In genomic region chr6:135161411-135161810, GRCh38 we compare ENCODE assay signal across 20 cellular contexts. TPM values are rescaled to one million over a fixed set of nuclear protein-coding genes. Genes with fewer than 3 reads are reported as not detected.
A peak's percentile ranks its signal among the peaks of the same experiment; 100 is the strongest.
DNase-seq lines count a peak whose midpoint lies in the region; ATAC-seq, FAIRE-seq and TF ChIP-seq lines count a peak whose summit lies in the region.
"Had no signal": no experiment of that assay in that cellular context is flagged by ENCODE, and none has a peak within 500 bp of the region (broad histone marks: within the 10 kb centered on the region; RNA-seq: fewer than 3 reads in every experiment).

No MANE protein-coding gene starts in this region.

- H3K79me2 ChIP-seq in Loucy (ENCODE audit: insufficient read depth, low read length) (no peaks in the 10 kb centered on the region), GM12878 (ENCODE audit: control insufficient read depth, insufficient read depth, low read length) (no peaks in the 10 kb centered on the region)

- H4K20me1 ChIP-seq in Loucy (ENCODE audit: insufficient read depth, low read length, poor library complexity, severe bottlenecking) (no peaks in the 10 kb centered on the region), GM12878 (ENCODE audit: control insufficient read depth, insufficient read depth) (no peaks in the 10 kb centered on the region)

- no peak for ATAC-seq in GM12878
- ATAC-seq in GM18907 (IDR thresholded peaks at IDR 0.05; ENCODE audit: unreplicated experiment) = no peak
- no peak for ATAC-seq in GM19351 (IDR thresholded peaks at IDR 0.05; ENCODE audit: unreplicated experiment)

- peak overlapping the region; percentile 40 for H3K4me2 ChIP-seq in Loucy (ENCODE audit: low read depth, low read length, poor library complexity, severe bottlenecking)
- H3K4me2 ChIP-seq in GM12878 (ENCODE audit: control insufficient read depth, insufficient read depth) = no peak overlapping the region; the same call in 1 of the 2 replicates

- no peaks in the 10 kb centered on the region for H3K9me2 ChIP-seq in Loucy (replicated peaks; ENCODE audit: low read depth, low read length)

- TF ChIP-seq POLR2A in GM12878 (IDR thresholded peaks at IDR 0.05; ENCODE audit: low read depth, low read length) = no peak
- TF ChIP-seq POLR2A in adrenal gland (IDR thresholded peaks at IDR 0.05) = no peak

- intact Hi-C loops in activated naive CD4-positive, alpha-beta T cell treated with anti-CD3 and anti-CD28 coated beads for 36 hours (cut with micrococcal nuclease) = loop anchor here (5.0 kb wide), 2 partner anchors 336 to 914 kb away; partner anchors contain the start of gene AHI1
- intact Hi-C loops in GM12878 (cut with micrococcal nuclease; ENCODE audit: unreplicated experiment) (no loop called here), adrenal gland (cut with DNase I) (no loop called here)

- BruUV-seq in GM12878 (replicated peaks; lab: Mats Ljungman, UMichigan) = no TSS peak

- SMC1A ChIA-PET in GM12878 (lab: Charles Lee; ENCODE audit: uncharacterized antibody, unreplicated experiment) = interaction anchor here (0.9 to 3.2 kb wide), 5 partner anchors 13 to 160 kb away, joined by 3 to 27 read pairs (median 4); no protein-coding TSS in a partner anchor

- TF ChIP-seq CTCF in Loucy (conservative IDR thresholded peaks at IDR 0.05; ENCODE audit: low read length) (no peak), GM12878 (IDR thresholded peaks at IDR 0.05 in 2 of 3, conservative IDR thresholded peaks at IDR 0.05 in 1 of 3; ENCODE audit: control insufficient read depth in 2 of 3, extremely low read depth in 1 of 3, insufficient read depth in 1 of 3, low read depth in 3 of 3, low read length in 3 of 3) (no peak), adrenal gland (IDR thresholded peaks at IDR 0.05) (no peak)

- CTCF ChIA-PET in activated naive CD4-positive, alpha-beta T cell treated with anti-CD3 and anti-CD28 coated beads for 36 hours (lab: Charles Lee) = interaction anchor here (2.5 kb wide), 1 partner anchor 14 kb away, joined by 13 read pairs; no protein-coding TSS in a partner anchor
- CTCF ChIA-PET in activated CD4-positive, alpha-beta memory T cell treated with anti-CD3 and anti-CD28 coated beads, Interleukin-2, amount 10 ng/mL, durations not matched to agents 7 days and 5 days (lab: Charles Lee) = interaction anchor here (1.6 to 3.4 kb wide), 3 partner anchors 10 to 106 kb away, joined by 6 to 18 read pairs (median 8); partner anchors contain the start of gene HBS1L
- CTCF ChIA-PET in GM12878 (lab: Yijun Ruan, JAX) = interaction anchor here (1.1 to 7.2 kb wide), 3 partner anchors 20 to 161 kb away, joined by 3 to 128 read pairs (median 4); partner anchors contain the start of gene MYB

- peak overlapping the region; percentile 20; the same call in 1 of the 2 replicates for H2AFZ ChIP-seq in Loucy (ENCODE audit: low read length)
- peak overlapping the region; percentile 22; the same call in 1 of the 2 replicates for H2AFZ ChIP-seq in GM12878 (ENCODE audit: control insufficient read depth, low read depth, low read length)

- peak overlapping the region; percentile 67 for H3K27ac Mint-ChIP-seq in activated naive CD4-positive, alpha-beta T cell treated with anti-CD3 and anti-CD28 coated beads for 36 hours
- H3K27ac Mint-ChIP-seq in activated CD4-positive, alpha-beta memory T cell treated with anti-CD3 and anti-CD28 coated beads, Interleukin-2, amount 10 ng/mL, durations not matched to agents 7 days and 5 days = peak overlapping the region; percentile 90

- H3K9me3 ChIP-seq in Loucy (ENCODE audit: insufficient read depth, low read depth, low read length) (no peaks in the 10 kb centered on the region), GM12878 (replicated peaks; ENCODE audit: control insufficient read depth, insufficient read depth, low read length) (no peaks in the 10 kb centered on the region), adrenal gland (replicated peaks in 1 of 3) (no peaks in the 10 kb centered on the region)
- H3K9me3 ChIP-seq: BE2C had no signal

- no peaks in the 10 kb centered on the region for H3K27me3 Mint-ChIP-seq in activated naive CD4-positive, alpha-beta T cell treated with anti-CD3 and anti-CD28 coated beads for 36 hours (ENCODE audit: low read depth)
- H3K27me3 Mint-ChIP-seq in activated CD4-positive, alpha-beta memory T cell treated with anti-CD3 and anti-CD28 coated beads, Interleukin-2, amount 10 ng/mL, durations not matched to agents 7 days and 5 days = no peaks in the 10 kb centered on the region

- no peaks in the 10 kb centered on the region for H3K36me3 Mint-ChIP-seq in activated naive CD4-positive, alpha-beta T cell treated with anti-CD3 and anti-CD28 coated beads for 36 hours (ENCODE audit: low read depth)
- peaks cover 2% of the 10 kb centered on the region for H3K36me3 Mint-ChIP-seq in activated CD4-positive, alpha-beta memory T cell treated with anti-CD3 and anti-CD28 coated beads, Interleukin-2, amount 10 ng/mL, durations not matched to agents 7 days and 5 days (ENCODE audit: low read depth)
- H3K36me3 Mint-ChIP-seq: CD4-positive, alpha-beta memory T cell had no signal

- no peak for TF ChIP-seq RAD21 in GM12878 (IDR thresholded peaks at IDR 0.05; ENCODE audit: insufficient read depth, low read depth, low read length)

- no peak for FAIRE-seq in GM12878 (lab: Jason Lieb, UNC)
- FAIRE-seq: D721Med, RCC 7860 had no signal

- POLR2A ChIA-PET in activated CD4-positive, alpha-beta memory T cell treated with anti-CD3 and anti-CD28 coated beads, Interleukin-2, amount 10 ng/mL, durations not matched to agents 7 days and 5 days (lab: Charles Lee) = interaction anchor here (2.4 kb wide), 1 partner anchor 107 kb away, joined by 8 read pairs; the partner anchor contains the start of gene HBS1L
- POLR2A ChIA-PET in GM12878 (lab: Charles Lee) = interaction anchor here (4.5 to 5.4 kb wide), 2 partner anchors 14 to 17 kb away, joined by 24 to 52 read pairs; partner anchors contain the start of gene MYB

- H3K4me1 Mint-ChIP-seq in activated naive CD4-positive, alpha-beta T cell treated with anti-CD3 and anti-CD28 coated beads for 36 hours (ENCODE audit: low read depth) = peaks cover 58% of the 10 kb centered on the region
- H3K4me1 Mint-ChIP-seq in activated CD4-positive, alpha-beta memory T cell treated with anti-CD3 and anti-CD28 coated beads, Interleukin-2, amount 10 ng/mL, durations not matched to agents 7 days and 5 days = peaks cover 58% of the 10 kb centered on the region

- no peak overlapping the region for H3K9ac ChIP-seq in Loucy (ENCODE audit: low read depth, low read length, poor library complexity, severe bottlenecking)
- no peak overlapping the region for H3K9ac ChIP-seq in GM12878 (ENCODE audit: control insufficient read depth, insufficient read depth, low read length)

- no peak for DNase-seq in activated naive CD4-positive, alpha-beta T cell treated with anti-CD3 and anti-CD28 coated beads for 36 hours
- DNase-seq in activated naive CD4-positive, alpha-beta T cell treated with Interleukin-2 at 50 U/mL for 16 hours = no peak
- DNase-seq in activated CD4-positive, alpha-beta memory T cell treated with anti-CD3 and anti-CD28 coated beads, Interleukin-2, amount 10 ng/mL, durations not matched to agents 7 days and 5 days = no peak
- no peak for DNase-seq in GM12878 (ENCODE audit: low read depth, low spot score)
- no peak for DNase-seq in adrenal gland
- DNase-seq: BE2C; CD4-positive, alpha-beta memory T cell; GF-D8; H7; Kasumi-1; NCI-H2029; NCI-H2171 treated with DMSO at 0.1 percent for 48 hours; NCI-H510A; NCI-H82; SHP77 had no signal

- RAD21 ChIA-PET in GM12878 (lab: Charles Lee; ENCODE audit: unreplicated experiment) = interaction anchor here (2.7 to 5.0 kb wide), 2 partner anchors 17 to 20 kb away, joined by 14 to 98 read pairs; partner anchors contain the start of gene MYB

- H3K4me3 Mint-ChIP-seq in activated naive CD4-positive, alpha-beta T cell treated with anti-CD3 and anti-CD28 coated beads for 36 hours = no peak overlapping the region
- H3K4me3 Mint-ChIP-seq in activated CD4-positive, alpha-beta memory T cell treated with anti-CD3 and anti-CD28 coated beads, Interleukin-2, amount 10 ng/mL, durations not matched to agents 7 days and 5 days = no peak overlapping the region
- H3K4me3 Mint-ChIP-seq: CD4-positive, alpha-beta memory T cell had no signal

- H3K4me1 ChIP-seq in Loucy (ENCODE audit: insufficient read depth, low read length, poor library complexity, severe bottlenecking) (peaks cover 41% of the 10 kb centered on the region), GM12878 (ENCODE audit: control insufficient read depth, insufficient read depth, low read length) (peaks cover 28% of the 10 kb centered on the region), adrenal gland (replicated peaks in 1 of 2) (no peaks in the 10 kb centered on the region)
- H3K4me1 ChIP-seq: BE2C had no signal

- H3K36me3 ChIP-seq in Loucy (ENCODE audit: insufficient read depth, low read length) (no peaks in the 10 kb centered on the region), GM12878 (ENCODE audit: control insufficient read depth in 2 of 2, insufficient read depth in 2 of 2, low read length in 1 of 2) (no peaks in the 10 kb centered on the region), adrenal gland (replicated peaks in 1 of 2) (no peaks in the 10 kb centered on the region)
- H3K36me3 ChIP-seq: BE2C had no signal

- 98% methylated on average over 2 of the region's 2 CpGs for WGBS in GM12878 (ENCODE audit: insufficient coverage, insufficient replicate concordance, low lambda C conversion rate, missing lambda C conversion rate)
- WGBS in adrenal gland, 4 donors = 71 to 86% (median 79%) methylated on average over 2 of the region's 2 CpGs

- H3K27ac ChIP-seq in GM12878 (ENCODE audit: control insufficient read depth, insufficient read depth) (peak overlapping the region; percentile 75), adrenal gland (no peak overlapping the region)

- H3F3A ChIP-seq in Loucy (ENCODE audit: low read depth) = no peaks in the 10 kb centered on the region

- in situ Hi-C loops in GM12878 (cut with MboI) = no loop called here

- H3K4me3 ChIP-seq in Loucy (ENCODE audit: low read length, poor library complexity, severe bottlenecking) (no peak overlapping the region), GM12878 (no peak overlapping the region), adrenal gland (no peak overlapping the region)

- H3K27me3 ChIP-seq in Loucy (ENCODE audit: insufficient read depth, low read length, poor library complexity, severe bottlenecking) (no peaks in the 10 kb centered on the region), GM12878 (replicated peaks in 1 of 2; ENCODE audit: control insufficient read depth in 2 of 2, insufficient read depth in 2 of 2, low read length in 1 of 2) (no peaks in the 10 kb centered on the region), adrenal gland (no peaks in the 10 kb centered on the region)
- H3K27me3 ChIP-seq: BE2C had no signal

- no peaks in the 10 kb centered on the region for H3K9me3 Mint-ChIP-seq in activated naive CD4-positive, alpha-beta T cell treated with anti-CD3 and anti-CD28 coated beads for 36 hours
- no peaks in the 10 kb centered on the region for H3K9me3 Mint-ChIP-seq in activated CD4-positive, alpha-beta memory T cell treated with anti-CD3 and anti-CD28 coated beads, Interleukin-2, amount 10 ng/mL, durations not matched to agents 7 days and 5 days
- H3K9me3 Mint-ChIP-seq: CD4-positive, alpha-beta memory T cell had no signal

- TF ChIP-seq EP300 in GM12878 (IDR thresholded peaks at IDR 0.05; ENCODE audit: borderline replicate concordance in 1 of 2, control insufficient read depth in 1 of 2, low read depth in 2 of 2, low read length in 2 of 2) = no peak

RNA-seq across cellular contexts. Expression of gene MYB, which starts 19.7 kb away (rescaled TPM):
- total RNA-seq in activated naive CD4-positive, alpha-beta T cell treated with anti-CD3 and anti-CD28 coated beads for 36 hours = 10 to 100 TPM; 14.6 to 15.9 TPM
- 10 to 100 TPM; 27.7 to 30.3 TPM for total RNA-seq in activated CD4-positive, alpha-beta memory T cell treated with anti-CD3 and anti-CD28 coated beads, Interleukin-2, amount 10 ng/mL, durations not matched to agents 7 days and 5 days
- 60.0 and 65.9 TPM in 2 replicates for total RNA-seq in GM12878 (2013; cell fraction: nucleolus; rRNA removed)
- total RNA-seq in GM12878 (2014; rRNA removed) (16.1 TPM in 2 replicates), GM12878 (2014; rRNA removed; fragmentation: Illumina TruSeq; extraction: Trizol) (21.8 and 23.2 TPM in 2 replicates), GM12878 (2021) (21.3 and 22.4 TPM in 2 replicates), adrenal gland (10 to 100 TPM in 1 of 8 donors, 1 to 10 TPM in 2, under 1 TPM in 5; 0.14 to 11.8 (median 0.53) TPM)
- polyA plus RNA-seq in GM12878 (2011; ENCODE audit: low read depth) = 16.0 TPM
- polyA plus RNA-seq in GM12878 (2011; rRNA removed) (20.3 and 20.7 TPM in 2 replicates), GM12878 (2014; fragmentation: Illumina TruSeq; extraction: Trizol) (25.2 and 32.5 TPM in 2 replicates), GM12878 (2014; fragmentation: Nextera tagmentation; extraction: Ambion mirVana) (10 to 100 TPM in 1 of 2 experiments, 1 to 10 TPM in 1; 7.0 to 10.3 TPM), GM12878 (2014; rRNA removed) (15.5 and 17.9 TPM in 2 replicates), GM12878 (2016; fragmentation: Nextera tagmentation; extraction: Ambion mirVana) (10 to 100 TPM; 24.1 to 29.8 TPM), adrenal gland (1 to 10 TPM in 1 of 3 donors, under 1 TPM in 2; 0.72 to 1.3 (median 0.75) TPM)
- 17.6 and 27.0 TPM in 2 replicates for polyA plus RNA-seq in GM12878 (2011; cell fraction: cytosol; rRNA removed)
- 26.4 and 28.1 TPM in 2 replicates for polyA plus RNA-seq in GM12878 (2011; cell fraction: nucleus; rRNA removed)
- 16.1 and 21.0 TPM in 2 replicates for polyA plus RNA-seq in GM12878 (2012)
- 30.4 and 34.2 TPM in 2 replicates for polyA minus RNA-seq in GM12878 (2011; rRNA and poly(A)+ RNA removed)
- 12.0 and 13.7 TPM in 2 replicates for polyA minus RNA-seq in GM12878 (2011; cell fraction: cytosol; rRNA and poly(A)+ RNA removed)
- 34.0 and 50.9 TPM in 2 replicates for polyA minus RNA-seq in GM12878 (2011; cell fraction: nucleus; rRNA and poly(A)+ RNA removed)
